ENCODE assay signal across 15 cellular contexts in genomic region chr1:111213412-111213811, GRCh38. TPM values are rescaled to one million over a fixed set of nuclear protein-coding genes. Genes with fewer than 3 reads are reported as not detected.
DNase-seq lines count a peak whose midpoint lies in the region; ATAC-seq lines count a peak whose summit lies in the region.
"Had no signal": no experiment of that assay in that cellular context is flagged by ENCODE, and none has a peak within 500 bp of the region (broad histone marks: within the 10 kb centered on the region; RNA-seq: fewer than 3 reads in every experiment).

No MANE protein-coding gene starts in this region.

- no peaks in the 10 kb centered on the region for H3K9me3 ChIP-seq in effector memory CD4-positive, alpha-beta T cell (ENCODE audit: control insufficient read depth, low read length)
- H3K9me3 ChIP-seq: uterus had no signal

- DNase-seq in activated CD8-positive, alpha-beta memory T cell treated with anti-CD3 and anti-CD28 coated beads, Interleukin-2, amount 10 ng/mL, durations not matched to agents 7 days and 5 days = no peak
- no peak for DNase-seq in activated CD8-positive, alpha-beta memory T cell treated with anti-CD3 and anti-CD28 coated beads, Interleukin-2, amount 50 U/mL, for 48 hours
- DNase-seq in RPMI8226 = peak; percentile 14
- DNase-seq in effector memory CD4-positive, alpha-beta T cell = no peak
- DNase-seq in stimulated activated naive B cell treated with anti-CD40 and anti-IgM and Interleukin-4, amounts not matched to agents 10 μg/mL and 1 μg/mL and 100 μg/mL, for 72 hours = no peak
- DNase-seq in amniotic stem cell (lab: John Stamatoyannopoulos, UW) = no peak
- DNase-seq: GOT3, hypothalamus, NCI-H1092, NCI-H226, uterus had no signal

- no peaks in the 10 kb centered on the region for H3K36me3 ChIP-seq in effector memory CD4-positive, alpha-beta T cell (ENCODE audit: control insufficient read depth, insufficient read depth, low read length)
- H3K36me3 ChIP-seq: esophagus muscularis mucosa, uterus had no signal

- H3K4me3 Mint-ChIP-seq in activated CD8-positive, alpha-beta memory T cell treated with anti-CD3 and anti-CD28 coated beads, Interleukin-2, amount 10 ng/mL, durations not matched to agents 7 days and 5 days = peak overlapping the region; percentile 71
- no peak overlapping the region for H3K4me3 Mint-ChIP-seq in stimulated activated naive B cell treated with anti-CD40 and anti-IgM and Interleukin-4, amounts not matched to agents 10 μg/mL and 1 μg/mL and 100 μg/mL, for 72 hours

- no peaks in the 10 kb centered on the region for H3K36me3 Mint-ChIP-seq in activated CD8-positive, alpha-beta memory T cell treated with anti-CD3 and anti-CD28 coated beads, Interleukin-2, amount 10 ng/mL, durations not matched to agents 7 days and 5 days
- H3K36me3 Mint-ChIP-seq in stimulated activated naive B cell treated with anti-CD40 and anti-IgM and Interleukin-4, amounts not matched to agents 10 μg/mL and 1 μg/mL and 100 μg/mL, for 72 hours = peaks cover 0 to 2% of the 10 kb centered on the region in 2 donors

- ATAC-seq in activated CD8-positive, alpha-beta memory T cell treated with anti-CD3 and anti-CD28 coated beads, Interleukin-2, amount 10 ng/mL, durations not matched to agents 7 days and 5 days = no peak
- ATAC-seq in stimulated activated naive B cell treated with anti-CD40 and anti-IgM and Interleukin-4, amounts not matched to agents 10 μg/mL and 1 μg/mL and 100 μg/mL, for 72 hours (replicated peaks) = no peak
- no peak for ATAC-seq in HG02884 (IDR thresholded peaks at IDR 0.05; ENCODE audit: unreplicated experiment)
- no peak for ATAC-seq in HG02571 (IDR thresholded peaks at IDR 0.05; ENCODE audit: unreplicated experiment)
- ATAC-seq: Panc1 had no signal

- peaks cover 64% of the 10 kb centered on the region for H3K4me1 Mint-ChIP-seq in activated CD8-positive, alpha-beta memory T cell treated with anti-CD3 and anti-CD28 coated beads, Interleukin-2, amount 10 ng/mL, durations not matched to agents 7 days and 5 days
- H3K4me1 Mint-ChIP-seq in stimulated activated naive B cell treated with anti-CD40 and anti-IgM and Interleukin-4, amounts not matched to agents 10 μg/mL and 1 μg/mL and 100 μg/mL, for 72 hours = peaks cover 52 to 70% of the 10 kb centered on the region in 2 donors

- no peaks in the 10 kb centered on the region for H3K9me3 Mint-ChIP-seq in activated CD8-positive, alpha-beta memory T cell treated with anti-CD3 and anti-CD28 coated beads, Interleukin-2, amount 10 ng/mL, durations not matched to agents 7 days and 5 days (ENCODE audit: low read depth)
- no peaks in the 10 kb centered on the region for H3K9me3 Mint-ChIP-seq in stimulated activated naive B cell treated with anti-CD40 and anti-IgM and Interleukin-4, amounts not matched to agents 10 μg/mL and 1 μg/mL and 100 μg/mL, for 72 hours

- peak overlapping the region; percentile 72 for H3K27ac ChIP-seq in effector memory CD4-positive, alpha-beta T cell (ENCODE audit: insufficient read depth, low read length, poor library complexity, severe bottlenecking)
- H3K27ac ChIP-seq: esophagus muscularis mucosa, uterus had no signal

- CTCF ChIA-PET in activated CD8-positive, alpha-beta memory T cell treated with anti-CD3 and anti-CD28 coated beads, Interleukin-2, amount 10 ng/mL, durations not matched to agents 7 days and 5 days (lab: Charles Lee) = interaction anchor here (20.1 kb wide), 1 partner anchor 16 kb away, joined by 392 read pairs; the partner anchor contains the start of gene DENND2D

- H3K27me3 Mint-ChIP-seq in activated CD8-positive, alpha-beta memory T cell treated with anti-CD3 and anti-CD28 coated beads, Interleukin-2, amount 10 ng/mL, durations not matched to agents 7 days and 5 days = no peaks in the 10 kb centered on the region
- no peaks in the 10 kb centered on the region for H3K27me3 Mint-ChIP-seq in stimulated activated naive B cell treated with anti-CD40 and anti-IgM and Interleukin-4, amounts not matched to agents 10 μg/mL and 1 μg/mL and 100 μg/mL, for 72 hours

- H3K4me3 ChIP-seq in effector memory CD4-positive, alpha-beta T cell (ENCODE audit: insufficient read depth, low read depth, low read length, poor library complexity, severe bottlenecking) = no peak overlapping the region
- H3K4me3 ChIP-seq: esophagus muscularis mucosa, uterus had no signal

- H3K27ac Mint-ChIP-seq in activated CD8-positive, alpha-beta memory T cell treated with anti-CD3 and anti-CD28 coated beads, Interleukin-2, amount 10 ng/mL, durations not matched to agents 7 days and 5 days = peak overlapping the region; percentile 91
- H3K27ac Mint-ChIP-seq in stimulated activated naive B cell treated with anti-CD40 and anti-IgM and Interleukin-4, amounts not matched to agents 10 μg/mL and 1 μg/mL and 100 μg/mL, for 72 hours = peak overlapping the region; percentile 48

- H3K4me1 ChIP-seq in effector memory CD4-positive, alpha-beta T cell (ENCODE audit: control insufficient read depth, insufficient read depth, low read length, poor library complexity, severe bottlenecking) = peaks cover 39% of the 10 kb centered on the region
- H3K4me1 ChIP-seq: esophagus muscularis mucosa, uterus had no signal

- H3K27me3 ChIP-seq in effector memory CD4-positive, alpha-beta T cell (replicated peaks; ENCODE audit: control insufficient read depth, insufficient read depth, low read length, poor library complexity, severe bottlenecking) = no peaks in the 10 kb centered on the region
- H3K27me3 ChIP-seq: uterus had no signal

RNA-seq across cellular contexts. Expression of gene DENND2D, which starts 13.0 kb away (rescaled TPM):
- total RNA-seq in activated CD8-positive, alpha-beta memory T cell treated with anti-CD3 and anti-CD28 coated beads, Interleukin-2, amount 10 ng/mL, durations not matched to agents 7 days and 5 days = 100 to 1,000 TPM; 187 to 209 TPM

RNA-seq across cellular contexts. Expression of gene CHI3L2, which starts 14.1 kb away (rescaled TPM):
- total RNA-seq in activated CD8-positive, alpha-beta memory T cell treated with anti-CD3 and anti-CD28 coated beads, Interleukin-2, amount 10 ng/mL, durations not matched to agents 7 days and 5 days = 10 to 100 TPM in 1 of 2 experiments, 1 to 10 TPM in 1; 6.7 to 13.0 TPM
